Comparison of ENCODE assay signal across 15 cellular contexts in genomic region chr15:65069179-65069578, GRCh38. TPM values are rescaled to one million over a fixed set of nuclear protein-coding genes. Genes with fewer than 3 reads are reported as not detected.
DNase-seq lines count a peak whose midpoint lies in the region; ATAC-seq and TF ChIP-seq lines count a peak whose summit lies in the region.
"Had no signal": no experiment of that assay in that cellular context is flagged by ENCODE, and none has a peak within 500 bp of the region (broad histone marks: within the 10 kb centered on the region; RNA-seq: fewer than 3 reads in every experiment).

No MANE protein-coding gene starts in this region.

- H3K4me1 ChIP-seq in aorta (ENCODE audit: control insufficient read depth in 1 of 2, insufficient read depth in 2 of 2, low read length in 2 of 2) = peaks cover 2 to 4% of the 10 kb centered on the region in 2 donors

- H3K4me3 ChIP-seq in aorta (ENCODE audit: low read length in 2 of 2) = no peak overlapping the region

- no peak for DNase-seq in Right ventricle myocardium inferior (ENCODE audit: missing footprints)
- DNase-seq in cardiac septum (ENCODE audit: low spot score) = no peak
- peak; percentile 99 for DNase-seq in fibroblast of peridontal ligament (ENCODE audit: extremely low read depth)
- DNase-seq in nephron progenitor cell = no peak
- DNase-seq in aorta = peak in 1 of 2 donors; percentile 62
- no peak for DNase-seq in DMS114 treated with DMSO at 0.1 percent for 48 hours (lab: John Stamatoyannopoulos, UW; ENCODE audit: unreplicated experiment)
- no peak for DNase-seq in GM19238 (ENCODE audit: insufficient read length, low spot score)
- no peak for DNase-seq in OCI-M1 (lab: John Stamatoyannopoulos, UW)
- DNase-seq: 8988T; activated CD4-positive, alpha-beta T cell treated with anti-CD3 and anti-CD28 coated beads, Interleukin-2, amount 50 U/mL, for 48 hours; H7; NCI-H526 treated with DMSO at 0.1 percent for 48 hours; SW 1271 had no signal

- ATAC-seq in Right ventricle myocardium inferior = peak; percentile 71
- peak; percentile 1 for ATAC-seq in aorta (ENCODE audit: low FRiP score)

- peaks cover 70% of the 10 kb centered on the region for H3K4me1 Mint-ChIP-seq in nephron progenitor cell

- intact Hi-C loops in Right ventricle myocardium inferior (cut with DNase I) = no loop called here
- intact Hi-C loops in cardiac septum (cut with DNase I) = no loop called here
- intact Hi-C loops in aorta (cut with DNase I) = no loop called here

- H3K36me3 ChIP-seq in aorta (ENCODE audit: control insufficient read depth in 1 of 2, insufficient read depth in 2 of 2, low read length in 1 of 2) = no peaks in the 10 kb centered on the region

- H3K27ac Mint-ChIP-seq in nephron progenitor cell = peak overlapping the region; percentile 36
- H3K27ac Mint-ChIP-seq: activated naive CD8-positive, alpha-beta T cell had no signal

- no peak overlapping the region for H3K4me3 Mint-ChIP-seq in nephron progenitor cell

- H3K9me3 Mint-ChIP-seq in nephron progenitor cell = peaks cover 13% of the 10 kb centered on the region

- no peak for TF ChIP-seq CTCF in nephron progenitor cell (IDR thresholded peaks at IDR 0.05)

- H3K36me3 Mint-ChIP-seq in nephron progenitor cell (ENCODE audit: low read depth) = no peaks in the 10 kb centered on the region
- H3K36me3 Mint-ChIP-seq: activated naive CD8-positive, alpha-beta T cell had no signal

- 5 to 8% methylated on average over 1 of the region's 1 CpG for WGBS in aorta, 2 donors

- peak overlapping the region; percentile 2 to 100 for H3K27ac ChIP-seq in aorta (ENCODE audit: low read depth in 1 of 2, low read length in 2 of 2)
- H3K27ac ChIP-seq: epithelial cell of prostate had no signal

- H3K9me3 ChIP-seq in aorta (ENCODE audit: control insufficient read depth, low read length) = no peaks in the 10 kb centered on the region

- no peaks in the 10 kb centered on the region for H3K27me3 ChIP-seq in aorta (ENCODE audit: control insufficient read depth in 1 of 2, insufficient read depth in 2 of 2, low read length in 1 of 2)

- H3K27me3 Mint-ChIP-seq in nephron progenitor cell (ENCODE audit: low read depth, poor library complexity) = peaks cover 15% of the 10 kb centered on the region

RNA-seq across cellular contexts. Expression of gene RASL12, which starts 1.4 kb away (rescaled TPM):
- total RNA-seq in Right ventricle myocardium inferior (23.3 TPM), cardiac septum (11.5 TPM), aorta (100 to 1,000 TPM in 1 of 2 donors, 10 to 100 TPM in 1; 86.9 to 171 TPM)
- polyA plus RNA-seq in aorta = 10 to 100 TPM; 51.3 to 82.1 TPM

RNA-seq across cellular contexts. Expression of gene KBTBD13, which starts 7.4 kb away (rescaled TPM):
- total RNA-seq in Right ventricle myocardium inferior (8.4 TPM), cardiac septum (3.3 TPM), aorta (1 to 10 TPM; 1.5 TPM)
- polyA plus RNA-seq in aorta = under 1 TPM; 0.05 to 0.25 TPM

RNA-seq across cellular contexts. Expression of gene SLC51B, which starts 24.0 kb away (rescaled TPM):
- total RNA-seq in Right ventricle myocardium inferior = not detected
- total RNA-seq in cardiac septum = not detected
- not detected for total RNA-seq in aorta
- polyA plus RNA-seq in aorta = 10 to 100 TPM in 1 of 2 donors, not detected in 1; 31.4 TPM
- total RNA-seq: H7 had no signal

RNA-seq across cellular contexts. Expression of gene MTFMT, which starts 39.7 kb away (rescaled TPM):
- total RNA-seq in Right ventricle myocardium inferior = 18.7 TPM
- 18.4 TPM for total RNA-seq in cardiac septum
- 10 to 100 TPM; 11.3 to 15.2 TPM for total RNA-seq in aorta
- polyA plus RNA-seq in aorta = 10 to 100 TPM in 1 of 2 donors, 1 to 10 TPM in 1; 6.1 to 11.0 TPM

RNA-seq across cellular contexts. Expression of gene UBAP1L, which starts 45.8 kb away (rescaled TPM):
- total RNA-seq in Right ventricle myocardium inferior = 1.5 TPM
- total RNA-seq in cardiac septum = 2.4 TPM
- 10 to 100 TPM in 1 of 2 donors, 1 to 10 TPM in 1; 5.4 to 10.3 TPM for total RNA-seq in aorta
- 1 to 10 TPM in 1 of 2 donors, under 1 TPM in 1; 0.88 to 8.6 TPM for polyA plus RNA-seq in aorta
